15 cellular contexts compared by ENCODE assay signal in the genomic region with DNA sequence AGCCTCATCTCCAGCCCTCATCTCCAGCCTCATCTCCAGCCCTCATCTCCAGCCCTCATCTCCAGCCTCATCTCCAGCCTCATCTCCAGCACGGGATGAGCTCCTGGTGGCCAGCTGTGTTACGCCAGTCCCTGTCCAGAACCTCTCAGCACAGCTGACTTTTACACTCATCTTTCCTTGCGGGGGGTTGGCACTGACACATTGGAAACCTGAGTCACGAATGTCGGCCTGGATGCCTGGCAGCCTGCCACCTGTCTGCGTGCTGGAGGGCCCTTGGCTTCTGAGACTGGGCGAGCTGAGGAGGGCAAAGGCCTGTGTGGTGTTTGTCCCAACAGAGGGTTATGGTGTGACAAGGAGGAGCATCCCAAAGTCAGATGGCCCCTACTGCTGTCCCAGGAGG.
DNase-seq lines count a peak whose midpoint lies in the region; ATAC-seq and TF ChIP-seq lines count a peak whose summit lies in the region.
"Had no signal": no experiment of that assay in that cellular context is flagged by ENCODE, and none has a peak within 500 bp of the region (broad histone marks: within the 10 kb centered on the region; RNA-seq: fewer than 3 reads in every experiment).

No MANE protein-coding gene starts in this region.

- peaks cover 20% of the 10 kb centered on the region for H3K79me2 ChIP-seq in hepatocyte

- H3K27ac Mint-ChIP-seq in chondrocyte (ENCODE audit: unreplicated experiment), result no peak overlapping the region
- H3K27ac Mint-ChIP-seq: activated CD4-positive, alpha-beta T cell treated with anti-CD3 and anti-CD28 coated beads, Interleukin-2, amount 10 ng/mL, durations not matched to agents 7 days and 5 days; activated naive CD4-positive, alpha-beta T cell treated with anti-CD3 and anti-CD28 coated beads, Interleukin-2, amount 50 U/mL, for 24 hours had no signal

- H3K27me3 Mint-ChIP-seq in chondrocyte (ENCODE audit: low read depth), result no peaks in the 10 kb centered on the region
- H3K27me3 Mint-ChIP-seq: activated naive CD4-positive, alpha-beta T cell treated with anti-CD3 and anti-CD28 coated beads, Interleukin-2, amount 50 U/mL, for 24 hours had no signal

- no peaks in the 10 kb centered on the region for H3K36me3 ChIP-seq in hepatocyte (replicated peaks; ENCODE audit: insufficient read depth, low read depth)
- H3K36me3 ChIP-seq: ovary, thoracic aorta had no signal

- peaks cover 16% of the 10 kb centered on the region for H4K20me1 ChIP-seq in hepatocyte (ENCODE audit: insufficient read depth, poor library complexity, severe bottlenecking)

- H3K36me3 Mint-ChIP-seq in chondrocyte (ENCODE audit: low read depth), result peaks cover 4% of the 10 kb centered on the region

- H3K4me3 Mint-ChIP-seq in chondrocyte (ENCODE audit: unreplicated experiment), result no peak overlapping the region
- H3K4me3 Mint-ChIP-seq: activated CD4-positive, alpha-beta T cell treated with anti-CD3 and anti-CD28 coated beads, Interleukin-2, amount 10 ng/mL, durations not matched to agents 7 days and 5 days; activated naive CD4-positive, alpha-beta T cell treated with anti-CD3 and anti-CD28 coated beads, Interleukin-2, amount 50 U/mL, for 24 hours had no signal

- H3K9me3 ChIP-seq in hepatocyte (ENCODE audit: low read depth), result no peaks in the 10 kb centered on the region
- H3K9me3 ChIP-seq: ovary, thoracic aorta had no signal

- peak; percentile 41 for DNase-seq in activated CD8-positive, alpha-beta memory T cell treated with anti-CD3 and anti-CD28 coated beads for 24 hours
- no peak for DNase-seq in activated CD8-positive, alpha-beta memory T cell treated with anti-CD3 and anti-CD28 coated beads, Interleukin-2, amount 50 U/mL, for 4 hours
- DNase-seq in NCI-H510A (lab: John Stamatoyannopoulos, UW) (peak; percentile 60), epidermal melanocyte (ENCODE audit: insufficient read length, low spot score) (peak; percentile 53), smooth muscle cell of the brain vasculature (ENCODE audit: low read depth, low spot score) (peak; percentile 39), hepatocyte (ENCODE audit: low spot score) (no peak), chondrocyte (ENCODE audit: low spot score) (no peak)
- DNase-seq: activated CD4-positive, alpha-beta T cell treated with anti-CD3 and anti-CD28 coated beads, Interleukin-2, amount 10 ng/mL, durations not matched to agents 7 days and 5 days; left colon; NCI-H2081; ovary had no signal

- H3K4me3 ChIP-seq in hepatocyte, result no peak overlapping the region
- H3K4me3 ChIP-seq: ovary, SK-N-MC, thoracic aorta had no signal

- WGBS in hepatocyte (ENCODE audit: low lambda C conversion rate, missing lambda C conversion rate), result 79% methylated on average over 7 of the region's 7 CpGs

- H3K4me1 Mint-ChIP-seq in chondrocyte (ENCODE audit: low read depth), result peaks cover 37% of the 10 kb centered on the region

- H3K9me3 Mint-ChIP-seq in chondrocyte (ENCODE audit: low read depth), result peaks cover 4% of the 10 kb centered on the region
- H3K9me3 Mint-ChIP-seq: activated naive CD4-positive, alpha-beta T cell treated with anti-CD3 and anti-CD28 coated beads, Interleukin-2, amount 50 U/mL, for 24 hours had no signal

- H3K9me2 ChIP-seq in hepatocyte (replicated peaks; ENCODE audit: insufficient read depth), result no peaks in the 10 kb centered on the region

- peaks cover 9% of the 10 kb centered on the region for H3K4me1 ChIP-seq in hepatocyte (ENCODE audit: insufficient read depth)

- H3K4me2 ChIP-seq in hepatocyte, result no peak overlapping the region

- H2AFZ ChIP-seq in hepatocyte, result no peak overlapping the region

- ATAC-seq in HG02642 (IDR thresholded peaks at IDR 0.05; ENCODE audit: poor library complexity, unreplicated experiment), result no peak
- ATAC-seq: left colon had no signal

- no peaks in the 10 kb centered on the region for H3K27me3 ChIP-seq in hepatocyte
- H3K27me3 ChIP-seq: ovary had no signal

- no peak overlapping the region for H3K27ac ChIP-seq in hepatocyte
- H3K27ac ChIP-seq: ovary, SK-N-MC, thoracic aorta had no signal

- TF ChIP-seq CTCF in hepatocyte (IDR thresholded peaks at IDR 0.05; ENCODE audit: poor library complexity) (no peak), chondrocyte (IDR thresholded peaks at IDR 0.05) (no peak)

Comparison
In these comparisons a context has a peak if more than half of its experiments do, and no peak if none do; other contexts are left out.
1. DNase-seq: peak in activated CD8-positive, alpha-beta memory T cell treated with anti-CD3 and anti-CD28 coated beads for 24 hours (single experiment), NCI-H510A (single experiment), epidermal melanocyte (single experiment) and smooth muscle cell of the brain vasculature (single experiment); none in activated CD8-positive, alpha-beta memory T cell treated with anti-CD3 and anti-CD28 coated beads, Interleukin-2, amount 50 U/mL, for 4 hours (single experiment), hepatocyte (single experiment) and chondrocyte (single experiment).